ENCODE assay signal across 8 cellular contexts in genomic region chr22:41301085-41302015, GRCh38. TPM values are rescaled to one million over a fixed set of nuclear protein-coding genes. Genes with fewer than 3 reads are reported as not detected.
DNase-seq lines count a peak whose midpoint lies in the region; ATAC-seq lines count a peak whose summit lies in the region.

TSS of gene ZC3H7B (plus strand) at chr22:41301525. CDS start at chr22:41320661, 19,136 bp downstream.

- ATAC-seq in GM21717 (IDR thresholded peaks at IDR 0.05; ENCODE audit: unreplicated experiment): peak; percentile 78
- ATAC-seq in activated T-helper 17 cell treated with anti-CD3 and anti-CD28 coated beads, Interleukin-2, amount 50 U/mL, for 72 hours (replicated peaks): peak; percentile 94
- ATAC-seq in natural killer cell treated with Interleukin-12 subunit alpha and Interleukin-12 subunit beta and Interleukin-15 and Interleukin-18, amount 100 ng/mL, for 72 hours: peak; percentile 97
- ATAC-seq in stimulated activated naive CD8-positive, alpha-beta T cell treated with anti-CD3 and anti-CD28 coated beads, Interleukin-15, Interleukin-2, amounts not matched to agents 100 U/mL and 50 U/mL, for 24 hours: peak; percentile 97

- peaks cover 20% of the 10 kb centered on the region for H3K36me3 Mint-ChIP-seq in activated T-helper 17 cell treated with anti-CD3 and anti-CD28 coated beads, Interleukin-2, amount 50 U/mL, for 72 hours (ENCODE audit: low read depth)
- no peaks in the 10 kb centered on the region for H3K36me3 Mint-ChIP-seq in natural killer cell treated with Interleukin-12 subunit alpha and Interleukin-12 subunit beta and Interleukin-15 and Interleukin-18, amount 100 ng/mL, for 72 hours

- H3K4me1 Mint-ChIP-seq in activated T-helper 17 cell treated with anti-CD3 and anti-CD28 coated beads, Interleukin-2, amount 50 U/mL, for 72 hours: peaks cover 21% of the 10 kb centered on the region
- peaks cover 23 to 26% of the 10 kb centered on the region in 2 donors for H3K4me1 Mint-ChIP-seq in natural killer cell treated with Interleukin-12 subunit alpha and Interleukin-12 subunit beta and Interleukin-15 and Interleukin-18, amount 100 ng/mL, for 72 hours (ENCODE audit: low read depth in 2 of 2)

- H3K9me3 Mint-ChIP-seq in activated T-helper 17 cell treated with anti-CD3 and anti-CD28 coated beads, Interleukin-2, amount 50 U/mL, for 72 hours: no peaks in the 10 kb centered on the region
- no peaks in the 10 kb centered on the region for H3K9me3 Mint-ChIP-seq in natural killer cell treated with Interleukin-12 subunit alpha and Interleukin-12 subunit beta and Interleukin-15 and Interleukin-18, amount 100 ng/mL, for 72 hours

- H3K27ac Mint-ChIP-seq in activated T-helper 17 cell treated with anti-CD3 and anti-CD28 coated beads, Interleukin-2, amount 50 U/mL, for 72 hours: peak within 1 kb of the TSS; percentile 95
- peak within 1 kb of the TSS; percentile 71 to 85 for H3K27ac Mint-ChIP-seq in natural killer cell treated with Interleukin-12 subunit alpha and Interleukin-12 subunit beta and Interleukin-15 and Interleukin-18, amount 100 ng/mL, for 72 hours

- H3K27me3 Mint-ChIP-seq in activated T-helper 17 cell treated with anti-CD3 and anti-CD28 coated beads, Interleukin-2, amount 50 U/mL, for 72 hours: no peaks in the 10 kb centered on the region
- no peaks in the 10 kb centered on the region for H3K27me3 Mint-ChIP-seq in natural killer cell treated with Interleukin-12 subunit alpha and Interleukin-12 subunit beta and Interleukin-15 and Interleukin-18, amount 100 ng/mL, for 72 hours

- DNase-seq in DMS79 treated with DMSO at 0.1 percent for 48 hours (lab: John Stamatoyannopoulos, UW) (peak; percentile 41), KG1 (lab: John Stamatoyannopoulos, UW) (peak; percentile 62), RPMI7951 (ENCODE audit: low read depth) (peak; percentile 78), fibroblast of peridontal ligament (ENCODE audit: extremely low read depth) (peak; percentile 71)
- DNase-seq in natural killer cell treated with Interleukin-12 subunit alpha and Interleukin-12 subunit beta and Interleukin-15 and Interleukin-18, amount 100 ng/mL, for 72 hours (ENCODE audit: low spot score): peak; percentile 90
- peak; percentile 86 for DNase-seq in stimulated activated naive CD8-positive, alpha-beta T cell treated with anti-CD3 and anti-CD28 coated beads, Interleukin-15, Interleukin-2, amounts not matched to agents 100 U/mL and 50 U/mL, for 24 hours

- peak within 1 kb of the TSS; percentile 92 for H3K4me3 Mint-ChIP-seq in activated T-helper 17 cell treated with anti-CD3 and anti-CD28 coated beads, Interleukin-2, amount 50 U/mL, for 72 hours
- peak within 1 kb of the TSS; percentile 73 for H3K4me3 Mint-ChIP-seq in natural killer cell treated with Interleukin-12 subunit alpha and Interleukin-12 subunit beta and Interleukin-15 and Interleukin-18, amount 100 ng/mL, for 72 hours

RNA-seq across cellular contexts. Expression of gene ZC3H7B, which starts in this region (rescaled TPM):
- 19.6 and 22.0 TPM in 2 replicates for total RNA-seq in RPMI7951 (2014; rRNA removed; shearing (Covaris generic))
- total RNA-seq in activated T-helper 17 cell treated with anti-CD3 and anti-CD28 coated beads, Interleukin-2, amount 50 U/mL, for 72 hours: 10 to 100 TPM; 28.3 to 48.6 TPM
- total RNA-seq in natural killer cell treated with Interleukin-12 subunit alpha and Interleukin-12 subunit beta and Interleukin-15 and Interleukin-18, amount 100 ng/mL, for 72 hours: 10 to 100 TPM; 51.2 to 68.9 TPM

Comparison
In these comparisons a context has a peak if more than half of its experiments do, and no peak if none do; other contexts are left out.
1. Peak in every context shown above with its lines: DNase-seq and ATAC-seq.